ENCODE assay signal across 8 cellular contexts in the genomic region with DNA sequence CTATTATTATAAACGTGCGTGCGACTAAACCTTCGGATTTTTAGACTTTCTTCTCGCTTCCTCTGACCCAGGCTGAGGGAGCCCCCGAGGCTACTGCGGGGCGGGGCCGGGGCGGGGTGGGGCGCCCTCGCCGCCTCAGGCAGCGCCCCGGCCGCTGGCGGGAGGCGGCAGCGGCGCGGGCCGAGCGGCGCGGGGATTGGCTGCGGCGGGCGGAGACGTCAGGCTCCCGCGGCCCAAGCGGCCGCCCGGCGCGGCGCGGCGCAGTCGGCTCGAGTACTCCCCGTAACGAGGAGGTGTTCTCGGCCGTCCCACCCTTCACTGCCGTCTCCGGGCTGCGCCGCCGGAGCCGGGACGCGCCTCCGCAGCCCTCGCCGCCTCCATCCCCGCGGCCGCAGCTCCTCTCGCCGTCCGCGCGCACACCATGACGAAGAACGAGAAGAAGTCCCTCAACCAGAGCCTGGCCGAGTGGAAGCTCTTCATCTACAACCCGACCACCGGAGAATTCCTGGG. TPM values are rescaled to one million over a fixed set of nuclear protein-coding genes. Genes with fewer than 3 reads are reported as not detected.
DNase-seq lines count a peak whose midpoint lies in the region; ATAC-seq, FAIRE-seq and TF ChIP-seq lines count a peak whose summit lies in the region.

Gene ATP1B3, plus strand, starts transcription at position 263 of the 510 bp plus-strand sequence. Its CDS starts 159 bp downstream, at position 422.

- no peak for FAIRE-seq in GM19239 (lab: Jason Lieb, UNC)

- H3K36me3 ChIP-seq in BLaER1 (no peaks in the 10 kb centered on the region), lower lobe of right lung (no peaks in the 10 kb centered on the region)

- H3K9me3 Mint-ChIP-seq in activated CD4-positive, alpha-beta memory T cell treated with anti-CD3 and anti-CD28 coated beads for 36 hours = no peaks in the 10 kb centered on the region

- peaks cover 36% of the 10 kb centered on the region for H3K4me1 Mint-ChIP-seq in activated CD4-positive, alpha-beta memory T cell treated with anti-CD3 and anti-CD28 coated beads for 36 hours (ENCODE audit: low read depth)

- H3K4me3 ChIP-seq in BLaER1 = peak within 1 kb of the TSS; percentile 93
- H3K4me3 ChIP-seq in lower lobe of right lung = peak within 1 kb of the TSS; percentile 83

- no peaks in the 10 kb centered on the region for H3K9me3 ChIP-seq in BLaER1
- no peaks in the 10 kb centered on the region for H3K9me3 ChIP-seq in lower lobe of right lung

- H3K4me3 Mint-ChIP-seq in activated CD4-positive, alpha-beta memory T cell treated with anti-CD3 and anti-CD28 coated beads for 36 hours = peak within 1 kb of the TSS; percentile 96

- H3K4me1 ChIP-seq in BLaER1 = peaks cover 43% of the 10 kb centered on the region
- peaks cover 30% of the 10 kb centered on the region for H3K4me1 ChIP-seq in lower lobe of right lung

- peak within 1 kb of the TSS; percentile 94 for H3K27ac ChIP-seq in BLaER1
- H3K27ac ChIP-seq in lower lobe of right lung = peak within 1 kb of the TSS; percentile 99

- H3K27me3 Mint-ChIP-seq in activated CD4-positive, alpha-beta memory T cell treated with anti-CD3 and anti-CD28 coated beads for 36 hours = no peaks in the 10 kb centered on the region

- DNase-seq in GM19239 (ENCODE audit: insufficient read length, low spot score) (peak; percentile 80), NCI-H526 treated with DMSO at 0.1 percent for 48 hours (lab: John Stamatoyannopoulos, UW) (peak; percentile 80), ecto neural progenitor cell (ENCODE audit: low spot score) (peak; percentile 86), lower lobe of right lung (peak; percentile 90)
- peak; percentile 87 for DNase-seq in activated CD4-positive, alpha-beta memory T cell treated with anti-CD3 and anti-CD28 coated beads for 36 hours
- DNase-seq in stimulated activated CD4-positive, alpha-beta T cell treated with anti-CD3 and anti-CD28 coated beads, TNF-alpha, amount 100 ng/mL, for 1 hour (ENCODE audit: low read depth in 3 of 3, low spot score in 1 of 3) = peak; percentile 46 to 73 (median 67)

- H4K20me1 ChIP-seq in BLaER1 = peaks cover 47% of the 10 kb centered on the region

- ATAC-seq in HG03439 (IDR thresholded peaks at IDR 0.05; ENCODE audit: unreplicated experiment) (peak; percentile 81), lower lobe of right lung (peak; percentile 93 to 95)

- intact Hi-C loops in activated CD4-positive, alpha-beta memory T cell treated with anti-CD3 and anti-CD28 coated beads for 36 hours (cut with micrococcal nuclease) = loop anchor here (1.0 to 10.0 kb wide), 5 partner anchors 138 to 572 kb away; partner anchors contain the start of genes RASA2, RNF7 and TFDP2
- intact Hi-C loops in lower lobe of right lung (cut with DNase I) = no loop called here

- CTCF ChIA-PET in activated CD4-positive, alpha-beta memory T cell treated with anti-CD3 and anti-CD28 coated beads for 36 hours (lab: Charles Lee) = interaction anchor here (1.1 to 6.4 kb wide), 3 partner anchors 37 to 565 kb away, joined by 3 to 110 read pairs (median 49); partner anchors contain the start of gene RNF7

- H3K36me3 Mint-ChIP-seq in activated CD4-positive, alpha-beta memory T cell treated with anti-CD3 and anti-CD28 coated beads for 36 hours = peaks cover 16% of the 10 kb centered on the region

- peak within 1 kb of the TSS; percentile 97 for H3K9ac ChIP-seq in BLaER1

- H3K27me3 ChIP-seq in BLaER1 (peaks cover 8% of the 10 kb centered on the region), lower lobe of right lung (ENCODE audit: low read depth) (no peaks in the 10 kb centered on the region)

- TF ChIP-seq CTCF in lower lobe of right lung (IDR thresholded peaks at IDR 0.05) = no peak

- peak within 1 kb of the TSS; percentile 92 for H3K27ac Mint-ChIP-seq in activated CD4-positive, alpha-beta memory T cell treated with anti-CD3 and anti-CD28 coated beads for 36 hours

- POLR2A ChIA-PET in activated CD4-positive, alpha-beta memory T cell treated with anti-CD3 and anti-CD28 coated beads for 36 hours (lab: Charles Lee) = interaction anchor here (0.8 to 4.3 kb wide), 8 partner anchors 16 to 389 kb away, joined by 3 to 56 read pairs (median 6); partner anchors contain the start of genes RASA2 and RNF7

- peak within 1 kb of the TSS; percentile 90 for H3K4me2 ChIP-seq in BLaER1

RNA-seq across cellular contexts. Expression of gene ATP1B3, which starts in this region (rescaled TPM):
- total RNA-seq in activated CD4-positive, alpha-beta memory T cell treated with anti-CD3 and anti-CD28 coated beads for 36 hours = 100 to 1,000 TPM; 143 to 145 TPM
- 143 TPM for total RNA-seq in lower lobe of right lung

Comparison
In these comparisons a context has a peak if more than half of its experiments do, and no peak if none do; other contexts are left out.
1. Peak in every context shown above with its lines: DNase-seq, ATAC-seq, H3K4me3 ChIP-seq and H3K27ac ChIP-seq.